ENCODE assay signal across 24 cellular contexts in genomic region chr20:61535956-61536355, GRCh38.
DNase-seq lines count a peak whose midpoint lies in the region; ATAC-seq, FAIRE-seq and TF ChIP-seq lines count a peak whose summit lies in the region.
"Had no signal": no experiment of that assay in that cellular context is flagged by ENCODE, and none has a peak within 500 bp of the region (broad histone marks: within the 10 kb centered on the region; RNA-seq: fewer than 3 reads in every experiment).

No MANE protein-coding gene starts in this region.

- H3K9me3 ChIP-seq in K562 (replicated peaks; ENCODE audit: control insufficient read depth, insufficient read depth, low read depth, low read length) (no peaks in the 10 kb centered on the region), endodermal cell (ENCODE audit: control insufficient read depth, low read length) (no peaks in the 10 kb centered on the region), neuronal stem cell (replicated peaks in 1 of 2; ENCODE audit: control insufficient read depth in 2 of 2, insufficient read depth in 1 of 2, low read depth in 1 of 2, low read length in 2 of 2) (no peaks in the 10 kb centered on the region), Peyer's patch (no peaks in the 10 kb centered on the region)
- H3K9me3 ChIP-seq: A549; BLaER1 treated with 17β-estradiol and CSF1 and Interleukin-3, amounts not matched to agents 10 nM and 100 nM; Caco-2 had no signal

- TF ChIP-seq CTCF in GM23338 (conservative IDR thresholded peaks at IDR 0.05; ENCODE audit: low read depth in 2 of 2): peak in 1 of 2 experiments; percentile 26; a peak in 1 of 4 replicates
- peak in 2 of 3 experiments; percentile 12 to 15; a peak in 1 of 6 replicates for TF ChIP-seq CTCF in K562 (IDR thresholded peaks at IDR 0.05 in 2 of 3, conservative IDR thresholded peaks at IDR 0.05 in 1 of 3; ENCODE audit: insufficient read depth in 2 of 3, low read depth in 1 of 3, low read length in 3 of 3)
- TF ChIP-seq CTCF in endodermal cell (conservative IDR thresholded peaks at IDR 0.05): peak; percentile 27
- no peak for TF ChIP-seq CTCF in Peyer's patch (IDR thresholded peaks at IDR 0.05)

- H3K18ac ChIP-seq in neuronal stem cell (ENCODE audit: low read length): peak overlapping the region; percentile 11

- H3F3A ChIP-seq in GM23338 (replicated peaks; ENCODE audit: low read depth): no peaks in the 10 kb centered on the region

- in situ Hi-C loops in K562 (cut with MboI): no loop called here

- H3K27ac ChIP-seq in GM23338 (ENCODE audit: low read depth): no peak overlapping the region
- no peak overlapping the region for H3K27ac ChIP-seq in K562 (ENCODE audit: extremely low read depth, low read depth, low read length)
- H3K27ac ChIP-seq in endodermal cell (ENCODE audit: low read depth, low read length): no peak overlapping the region
- no peak overlapping the region for H3K27ac ChIP-seq in neuronal stem cell (replicated peaks; ENCODE audit: low read length)
- no peak overlapping the region for H3K27ac ChIP-seq in Peyer's patch
- H3K27ac ChIP-seq: 22Rv1; A549; BLaER1 treated with 17β-estradiol and CSF1 and Interleukin-3, amounts not matched to agents 10 nM and 100 nM; C4-2B had no signal

- no peak overlapping the region for H2BK12ac ChIP-seq in neuronal stem cell (ENCODE audit: low read length)

- H3K79me2 ChIP-seq in GM23338 (replicated peaks; ENCODE audit: insufficient read depth) (no peaks in the 10 kb centered on the region), K562 (ENCODE audit: control insufficient read depth, insufficient read depth, low read length) (no peaks in the 10 kb centered on the region)

- no peaks in the 10 kb centered on the region for H3K9me3 Mint-ChIP-seq in GM23338
- no peaks in the 10 kb centered on the region for H3K9me3 Mint-ChIP-seq in endodermal cell
- H3K9me3 Mint-ChIP-seq: CD4-positive, alpha-beta T cell; CD8-positive, alpha-beta T cell had no signal

- peak; percentile 36; the same call in 2 of the 3 replicates for ATAC-seq in GM23338
- ATAC-seq in K562: no peak
- no peak for ATAC-seq in GM21423 (IDR thresholded peaks at IDR 0.05; ENCODE audit: unreplicated experiment)
- ATAC-seq in HG03280 (IDR thresholded peaks at IDR 0.05; ENCODE audit: unreplicated experiment): no peak
- ATAC-seq in HG02884 (IDR thresholded peaks at IDR 0.05; ENCODE audit: unreplicated experiment): no peak
- ATAC-seq: A549; CD8-positive, alpha-beta T cell had no signal

- H3K4me3 ChIP-seq in GM23338: no peak overlapping the region
- H3K4me3 ChIP-seq in K562: no peak overlapping the region
- no peak overlapping the region for H3K4me3 ChIP-seq in endodermal cell (ENCODE audit: low read length)
- H3K4me3 ChIP-seq in neuronal stem cell (ENCODE audit: low read length in 2 of 2): no peak overlapping the region
- H3K4me3 ChIP-seq in Peyer's patch: no peak overlapping the region
- H3K4me3 ChIP-seq: A549; BLaER1 treated with 17β-estradiol and CSF1 and Interleukin-3, amounts not matched to agents 10 nM and 100 nM had no signal

- no peak overlapping the region for H3K4me2 ChIP-seq in GM23338
- H3K4me2 ChIP-seq in K562 (ENCODE audit: insufficient read depth, low read length): no peak overlapping the region
- no peak overlapping the region for H3K4me2 ChIP-seq in neuronal stem cell (ENCODE audit: insufficient read depth, low read length, poor library complexity, severe bottlenecking)
- H3K4me2 ChIP-seq: A549; BLaER1 treated with 17β-estradiol and CSF1 and Interleukin-3, amounts not matched to agents 10 nM and 100 nM had no signal

- peaks cover 23% of the 10 kb centered on the region for H3K27me3 Mint-ChIP-seq in GM23338 (ENCODE audit: insufficient read depth, low read depth, poor library complexity)
- peaks cover 17% of the 10 kb centered on the region for H3K27me3 Mint-ChIP-seq in endodermal cell (ENCODE audit: insufficient read depth)
- H3K27me3 Mint-ChIP-seq: B cell; CD4-positive, alpha-beta T cell had no signal

- no peaks in the 10 kb centered on the region for H3K9me1 ChIP-seq in K562 (ENCODE audit: control insufficient read depth, insufficient read depth, low read length)

- CTCF ChIA-PET in K562 (lab: Yijun Ruan, JAX; ENCODE audit: low intra/inter-chr PET ratio): no interaction called here

- TF ChIP-seq RAD21 in K562 (CRISPR knock-in tag; conservative IDR thresholded peaks at IDR 0.05 in 1 of 2, IDR thresholded peaks at IDR 0.05 in 1 of 2): no peak

- peak overlapping the region; percentile 43 for H3K14ac ChIP-seq in neuronal stem cell (ENCODE audit: low read length)

- no peak for TF ChIP-seq POLR2A in K562 (conservative IDR thresholded peaks at IDR 0.05)
- TF ChIP-seq POLR2A in Peyer's patch (IDR thresholded peaks at IDR 0.05): no peak

- intact Hi-C loops in K562 (cut with micrococcal nuclease): no loop called here

- H3K4me1 Mint-ChIP-seq in GM23338 (peaks cover 2% of the 10 kb centered on the region; the same call in 1 of the 3 replicates), endodermal cell (no peaks in the 10 kb centered on the region)
- H3K4me1 Mint-ChIP-seq: B cell had no signal

- no peak for TF ChIP-seq EP300 in K562 (IDR thresholded peaks at IDR 0.05; ENCODE audit: low read length)

- H3K36me3 ChIP-seq in GM23338 (ENCODE audit: insufficient read depth): no peaks in the 10 kb centered on the region
- no peaks in the 10 kb centered on the region for H3K36me3 ChIP-seq in K562 (ENCODE audit: control insufficient read depth, insufficient read depth, low read length)
- H3K36me3 ChIP-seq in endodermal cell (ENCODE audit: control insufficient read depth, insufficient read depth, low read length): no peaks in the 10 kb centered on the region
- no peaks in the 10 kb centered on the region for H3K36me3 ChIP-seq in neuronal stem cell (replicated peaks in 1 of 2; ENCODE audit: control insufficient read depth in 2 of 2, insufficient read depth in 2 of 2, low read length in 2 of 2)
- no peaks in the 10 kb centered on the region for H3K36me3 ChIP-seq in Peyer's patch
- H3K36me3 ChIP-seq: BLaER1 treated with 17β-estradiol and CSF1 and Interleukin-3, amounts not matched to agents 10 nM and 100 nM had no signal

- H3K27ac Mint-ChIP-seq in GM23338 (no peak overlapping the region), endodermal cell (no peak overlapping the region)
- H3K27ac Mint-ChIP-seq: B cell; CD4-positive, alpha-beta T cell; CD8-positive, alpha-beta T cell had no signal

- no peak overlapping the region for H3K4ac ChIP-seq in neuronal stem cell (ENCODE audit: low read length)

- H4K91ac ChIP-seq in neuronal stem cell (ENCODE audit: low read depth, low read length, poor library complexity): no peak overlapping the region

- no TSS peak for BruUV-seq in K562 (replicated peaks; lab: Mats Ljungman, UMichigan)

- H2AFZ ChIP-seq in GM23338 (no peak overlapping the region), K562 (ENCODE audit: low read depth, low read length) (no peak overlapping the region), neuronal stem cell (ENCODE audit: low read length) (no peak overlapping the region)

- peak overlapping the region; percentile 8 for H2BK120ac ChIP-seq in neuronal stem cell (ENCODE audit: low read depth, low read length)

- H3K9ac ChIP-seq in K562 (ENCODE audit: insufficient read depth in 1 of 2, low read depth in 2 of 2, low read length in 2 of 2) (no peak overlapping the region), endodermal cell (ENCODE audit: extremely low read depth, low read length, poor library complexity, severe bottlenecking) (no peak overlapping the region), neuronal stem cell (ENCODE audit: low read depth, low read length, poor library complexity) (no peak overlapping the region)
- H3K9ac ChIP-seq: BLaER1 treated with 17β-estradiol and CSF1 and Interleukin-3, amounts not matched to agents 10 nM and 100 nM had no signal

- H3K4me1 ChIP-seq in GM23338 (ENCODE audit: insufficient read depth) (no peaks in the 10 kb centered on the region), K562 (replicated peaks in 1 of 2; ENCODE audit: control insufficient read depth in 2 of 2, insufficient read depth in 2 of 2, low read length in 2 of 2) (peaks cover 0 to 10% of the 10 kb centered on the region in 2 experiments; a peak in 2 of 5 replicates), endodermal cell (ENCODE audit: control insufficient read depth, insufficient read depth, low read length) (no peaks in the 10 kb centered on the region), neuronal stem cell (ENCODE audit: control insufficient read depth in 2 of 2, insufficient read depth in 1 of 2, low read depth in 1 of 2, low read length in 2 of 2) (peaks cover 4 to 12% of the 10 kb centered on the region in 2 donors), Peyer's patch (no peaks in the 10 kb centered on the region)
- H3K4me1 ChIP-seq: A549, Caco-2 had no signal

- H4K8ac ChIP-seq in neuronal stem cell (ENCODE audit: low read depth, low read length): no peak overlapping the region

- H3K9me2 ChIP-seq in GM23338 (ENCODE audit: insufficient read depth): no peaks in the 10 kb centered on the region

- H2BK5ac ChIP-seq in neuronal stem cell (ENCODE audit: low read length): no peak overlapping the region

- FAIRE-seq in K562 (lab: Jason Lieb, UNC): no peak
- FAIRE-seq: A549, D721Med, G401.6, GM12891, GM18507 had no signal

- H3K23ac ChIP-seq in neuronal stem cell (ENCODE audit: low read depth, low read length, poor library complexity): no peak overlapping the region

- H3K36me3 Mint-ChIP-seq in GM23338 (ENCODE audit: low read depth): no peaks in the 10 kb centered on the region
- no peaks in the 10 kb centered on the region for H3K36me3 Mint-ChIP-seq in endodermal cell (ENCODE audit: low read depth)
- H3K36me3 Mint-ChIP-seq: CD8-positive, alpha-beta T cell had no signal

- 5% methylated on average over 8 of the region's 8 CpGs for WGBS in K562 (ENCODE audit: insufficient coverage, low coverage, missing lambda C conversion rate)
- 87 to 92% methylated on average over 7 to 8 of the region's 8 CpGs for WGBS in endodermal cell (ENCODE audit: insufficient coverage in 1 of 2, insufficient read length in 1 of 2), 2 experiments
- WGBS in neuronal stem cell (ENCODE audit: extremely low coverage in 2 of 2, insufficient read length in 2 of 2, insufficient replicate concordance in 1 of 2), 2 donors: no CpG with 5 or more reads among the region's 8 CpGs

- no peak overlapping the region for H3K4me3 Mint-ChIP-seq in GM23338
- no peak overlapping the region for H3K4me3 Mint-ChIP-seq in endodermal cell
- H3K4me3 Mint-ChIP-seq: B cell; CD4-positive, alpha-beta T cell; CD8-positive, alpha-beta T cell had no signal

- DNase-seq in GM23338 (ENCODE audit: low spot score) (peak; percentile 16), K562 (ENCODE audit: extremely low read depth in 1 of 4, low spot score in 3 of 4) (no peak), endodermal cell (no peak), neuronal stem cell (ENCODE audit: low spot score) (no peak), Peyer's patch (no peak)
- DNase-seq: AML-193; Caco-2; Calu3; CD4-positive, alpha-beta T cell; CD8-positive, alpha-beta T cell; DMS79 treated with DMSO at 0.1 percent for 48 hours; GF-D8 had no signal

- POLR2A ChIA-PET in K562 (lab: Yijun Ruan, JAX): no interaction called here

- H4K20me1 ChIP-seq in GM23338 (replicated peaks; ENCODE audit: insufficient read depth) (no peaks in the 10 kb centered on the region), K562 (replicated peaks; ENCODE audit: control insufficient read depth, insufficient read depth, low read length) (no peaks in the 10 kb centered on the region)

- H2BK15ac ChIP-seq in neuronal stem cell (ENCODE audit: low read length): no peak overlapping the region

- H3K27me3 ChIP-seq in GM23338 (ENCODE audit: insufficient read depth) (no peaks in the 10 kb centered on the region), K562 (ENCODE audit: control insufficient read depth in 2 of 2, insufficient read depth in 2 of 2, low read length in 2 of 2) (peaks cover 21 to 74% of the 10 kb centered on the region in 2 experiments), endodermal cell (ENCODE audit: control insufficient read depth, insufficient read depth, low read length, poor library complexity, severe bottlenecking) (no peaks in the 10 kb centered on the region), neuronal stem cell (ENCODE audit: control insufficient read depth in 3 of 3, insufficient read depth in 3 of 3, low read depth in 1 of 3, low read length in 3 of 3) (no peaks in the 10 kb centered on the region), Peyer's patch (no peaks in the 10 kb centered on the region)
- H3K27me3 ChIP-seq: BLaER1 treated with 17β-estradiol and CSF1 and Interleukin-3, amounts not matched to agents 10 nM and 100 nM had no signal

- peak overlapping the region; percentile 74 for H2AK5ac ChIP-seq in neuronal stem cell (ENCODE audit: low read depth, low read length)

- peaks cover 2% of the 10 kb centered on the region for H3K79me1 ChIP-seq in neuronal stem cell (ENCODE audit: low read depth, low read length)

Comparison
In these comparisons a context has a peak if more than half of its experiments do, and no peak if none do; other contexts are left out.
1. CTCF ChIP-seq: peak in K562 (2 of 3) and endodermal cell (single experiment); none in Peyer's patch (0 of 6).